ENCODE assay signal across 8 cellular contexts in the genomic region with DNA sequence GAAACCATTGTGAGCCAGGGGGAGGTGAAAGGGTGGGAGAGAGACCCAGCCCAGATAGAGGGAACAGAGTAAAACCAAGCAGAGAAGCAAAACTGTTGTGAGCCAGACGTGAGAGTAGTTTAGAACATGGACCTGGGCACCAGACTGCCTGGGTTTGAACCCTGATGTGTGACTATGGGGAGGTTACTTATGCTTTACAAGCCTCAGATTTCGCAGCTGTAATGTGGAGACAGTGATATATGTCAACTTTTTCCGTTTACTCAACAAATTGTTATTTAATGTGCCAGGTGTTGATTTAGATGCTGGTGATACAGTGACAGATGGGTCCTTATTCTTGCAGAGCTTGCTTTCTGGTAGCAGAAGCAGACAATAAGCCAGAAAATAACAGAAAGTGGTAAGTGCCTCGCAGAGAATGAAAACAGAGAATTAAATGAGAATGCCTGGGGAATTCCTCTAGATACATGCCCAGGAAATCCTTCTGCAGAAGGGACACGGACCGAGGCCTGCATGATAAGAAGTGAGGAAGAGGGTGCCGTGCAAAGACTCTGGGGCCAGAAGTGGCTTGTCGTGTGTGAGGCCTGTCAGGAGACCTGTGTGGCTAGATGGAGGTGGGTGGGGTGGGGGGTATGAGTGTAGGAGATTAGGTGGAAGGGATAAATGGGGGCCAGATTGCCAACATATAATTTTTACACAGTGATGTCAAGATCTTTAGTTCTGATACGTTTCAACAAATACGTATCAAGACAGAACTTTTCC. TPM values are rescaled to one million over a fixed set of nuclear protein-coding genes. Genes with fewer than 3 reads are reported as not detected.
DNase-seq lines count a peak whose midpoint lies in the region; ATAC-seq and TF ChIP-seq lines count a peak whose summit lies in the region.

No MANE protein-coding gene starts in this region.

- 75% methylated on average over 10 of the region's 10 CpGs for WGBS in hepatocyte (ENCODE audit: low lambda C conversion rate, missing lambda C conversion rate)

- CTCF ChIA-PET in HEK293 (lab: Yijun Ruan, JAX) = no interaction called here
- CTCF ChIA-PET in GM10248 (lab: Yijun Ruan, JAX) = interaction anchor here (1.2 kb wide), 1 partner anchor 14 kb away, joined by 4 read pairs; no protein-coding TSS in a partner anchor

- H3K4me1 ChIP-seq in HEK293 (ENCODE audit: control insufficient read depth, insufficient read depth, low read length) (peaks cover 14% of the 10 kb centered on the region), hepatocyte (ENCODE audit: insufficient read depth) (peaks cover 3% of the 10 kb centered on the region)

- H4K20me1 ChIP-seq in hepatocyte (ENCODE audit: insufficient read depth, poor library complexity, severe bottlenecking) = no peaks in the 10 kb centered on the region

- H3K36me3 ChIP-seq in HEK293 (ENCODE audit: control insufficient read depth in 2 of 2, insufficient read depth in 1 of 2, low read length in 2 of 2) = no peaks in the 10 kb centered on the region
- H3K36me3 ChIP-seq in hepatocyte (replicated peaks; ENCODE audit: insufficient read depth, low read depth) = no peaks in the 10 kb centered on the region

- H3K9me2 ChIP-seq in hepatocyte (replicated peaks; ENCODE audit: insufficient read depth) = no peaks in the 10 kb centered on the region

- ATAC-seq in GM18868 (IDR thresholded peaks at IDR 0.05; ENCODE audit: unreplicated experiment) = peak; percentile 19
- ATAC-seq in HG03520 (IDR thresholded peaks at IDR 0.05; ENCODE audit: unreplicated experiment) = no peak

- H3K79me2 ChIP-seq in hepatocyte = peaks cover 39% of the 10 kb centered on the region

- H3K27me3 ChIP-seq in hepatocyte = no peaks in the 10 kb centered on the region

- H2AFZ ChIP-seq in hepatocyte = no peak overlapping the region

- no peak overlapping the region for H3K4me2 ChIP-seq in hepatocyte

- H3K4me3 ChIP-seq in HEK293 (ENCODE audit: low read depth, low read length) = no peak overlapping the region
- no peak overlapping the region for H3K4me3 ChIP-seq in hepatocyte

- DNase-seq in NCI-H748 treated with DMSO at 0.1 percent for 48 hours (lab: John Stamatoyannopoulos, UW) (peak; percentile 9), hepatocyte (ENCODE audit: low spot score) (no peak), cerebellar nuclear complex (lab: John Stamatoyannopoulos, UW) (no peak), LoVo (ENCODE audit: low spot score) (no peak), GM10248 (ENCODE audit: extremely low spot score) (no peak)

- no peak for TF ChIP-seq CTCF in HEK293 (tag by site-specific recombination; IDR thresholded peaks at IDR 0.05)
- TF ChIP-seq CTCF in hepatocyte (IDR thresholded peaks at IDR 0.05; ENCODE audit: poor library complexity) = no peak
- TF ChIP-seq CTCF in GM10248 (IDR thresholded peaks at IDR 0.05; ENCODE audit: control extremely low read depth, extremely low read depth, low read depth, missing control alignments) = no peak

- POLR2A ChIA-PET in HEK293 (lab: Yijun Ruan, JAX) (no interaction called here), GM10248 (lab: Yijun Ruan, JAX) (no interaction called here)

- no peaks in the 10 kb centered on the region for H3K9me3 ChIP-seq in HEK293 (ENCODE audit: control insufficient read depth, insufficient read depth, low read depth, low read length)
- no peaks in the 10 kb centered on the region for H3K9me3 ChIP-seq in hepatocyte (ENCODE audit: low read depth)

- no peak overlapping the region; the same call in 1 of the 2 replicates for H3K27ac ChIP-seq in HEK293 (ENCODE audit: extremely low read depth, low read depth, low read length)
- H3K27ac ChIP-seq in hepatocyte = peak overlapping the region; percentile 49

TF ChIP-seq in HEK293, 187 proteins besides CTCF, POLR2A, EP300 and RAD21:
- TF ChIP-seq, protein P1, sequence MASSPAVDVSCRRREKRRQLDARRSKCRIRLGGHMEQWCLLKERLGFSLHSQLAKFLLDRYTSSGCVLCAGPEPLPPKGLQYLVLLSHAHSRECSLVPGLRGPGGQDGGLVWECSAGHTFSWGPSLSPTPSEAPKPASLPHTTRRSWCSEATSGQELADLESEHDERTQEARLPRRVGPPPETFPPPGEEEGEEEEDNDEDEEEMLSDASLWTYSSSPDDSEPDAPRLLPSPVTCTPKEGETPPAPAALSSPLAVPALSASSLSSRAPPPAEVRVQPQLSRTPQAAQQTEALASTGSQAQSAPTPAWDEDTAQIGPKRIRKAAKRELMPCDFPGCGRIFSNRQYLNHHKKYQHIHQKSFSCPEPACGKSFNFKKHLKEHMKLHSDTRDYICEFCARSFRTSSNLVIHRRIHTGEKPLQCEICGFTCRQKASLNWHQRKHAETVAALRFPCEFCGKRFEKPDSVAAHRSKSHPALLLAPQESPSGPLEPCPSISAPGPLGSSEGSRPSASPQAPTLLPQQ (tag by site-specific recombination; IDR thresholded peaks at IDR 0.05) = 0 out of 2 replicates have a peak, but pooled peaks have one; percentile 2
- no peak for TF ChIP-seq ZNF843 (tag by site-specific recombination; IDR thresholded peaks at IDR 0.05)
- TF ChIP-seq, protein P2, sequence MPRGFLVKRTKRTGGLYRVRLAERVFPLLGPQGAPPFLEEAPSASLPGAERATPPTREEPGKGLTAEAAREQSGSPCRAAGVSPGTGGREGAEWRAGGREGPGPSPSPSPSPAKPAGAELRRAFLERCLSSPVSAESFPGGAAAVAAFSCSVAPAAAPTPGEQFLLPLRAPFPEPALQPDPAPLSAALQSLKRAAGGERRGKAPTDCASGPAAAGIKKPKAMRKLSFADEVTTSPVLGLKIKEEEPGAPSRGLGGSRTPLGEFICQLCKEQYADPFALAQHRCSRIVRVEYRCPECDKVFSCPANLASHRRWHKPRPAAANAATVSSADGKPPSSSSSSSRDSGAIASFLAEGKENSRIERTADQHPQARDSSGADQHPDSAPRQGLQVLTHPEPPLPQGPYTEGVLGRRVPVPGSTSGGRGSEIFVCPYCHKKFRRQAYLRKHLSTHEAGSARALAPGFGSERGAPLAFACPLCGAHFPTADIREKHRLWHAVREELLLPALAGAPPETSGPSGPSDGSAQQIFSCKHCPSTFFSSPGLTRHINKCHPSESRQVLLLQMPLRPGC (tag by site-specific recombination; IDR thresholded peaks at IDR 0.05) = no peak
- TF ChIP-seq ZNF544 (tag by site-specific recombination; IDR thresholded peaks at IDR 0.05) = no peak
- TF ChIP-seq OSR2 (tag by site-specific recombination; IDR thresholded peaks at IDR 0.05) = peak; percentile 60; the same call in 1 of the 2 replicates
- peak; percentile 3; the same call in 1 of the 2 replicates for TF ChIP-seq ZNF366 (tag by site-specific recombination; conservative IDR thresholded peaks at IDR 0.05)
- TF ChIP-seq SP7 (tag by site-specific recombination; IDR thresholded peaks at IDR 0.05) = peak; percentile 8; the same call in 1 of the 2 replicates
- no peak for TF ChIP-seq SCRT1 (tag by site-specific recombination; IDR thresholded peaks at IDR 0.05; ENCODE audit: borderline replicate concordance)
- TF ChIP-seq, protein P3, sequence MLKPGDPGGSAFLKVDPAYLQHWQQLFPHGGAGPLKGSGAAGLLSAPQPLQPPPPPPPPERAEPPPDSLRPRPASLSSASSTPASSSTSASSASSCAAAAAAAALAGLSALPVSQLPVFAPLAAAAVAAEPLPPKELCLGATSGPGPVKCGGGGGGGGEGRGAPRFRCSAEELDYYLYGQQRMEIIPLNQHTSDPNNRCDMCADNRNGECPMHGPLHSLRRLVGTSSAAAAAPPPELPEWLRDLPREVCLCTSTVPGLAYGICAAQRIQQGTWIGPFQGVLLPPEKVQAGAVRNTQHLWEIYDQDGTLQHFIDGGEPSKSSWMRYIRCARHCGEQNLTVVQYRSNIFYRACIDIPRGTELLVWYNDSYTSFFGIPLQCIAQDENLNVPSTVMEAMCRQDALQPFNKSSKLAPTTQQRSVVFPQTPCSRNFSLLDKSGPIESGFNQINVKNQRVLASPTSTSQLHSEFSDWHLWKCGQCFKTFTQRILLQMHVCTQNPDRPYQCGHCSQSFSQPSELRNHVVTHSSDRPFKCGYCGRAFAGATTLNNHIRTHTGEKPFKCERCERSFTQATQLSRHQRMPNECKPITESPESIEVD (tag by site-specific recombination; IDR thresholded peaks at IDR 0.05) = peak; percentile 43
- no peak for TF ChIP-seq IKZF3 (tag by site-specific recombination; IDR thresholded peaks at IDR 0.05)
- no peak for TF ChIP-seq ZNF48 (tag by site-specific recombination; IDR thresholded peaks at IDR 0.05)
- peak; percentile 60 for TF ChIP-seq ZNF623 (tag by site-specific recombination; IDR thresholded peaks at IDR 0.05)

RNA-seq across cellular contexts. Expression of a gene that starts 15.0 kb away (rescaled TPM):
- 13.3 and 15.1 TPM in 2 replicates for total RNA-seq in hepatocyte
- polyA plus RNA-seq in hepatocyte = 7.7 and 11.7 TPM in 2 replicates

RNA-seq across cellular contexts. Expression of a gene that starts 43.1 kb away (rescaled TPM):
- not detected in 2 replicates for total RNA-seq in hepatocyte
- 0.23 and 0.40 TPM in 2 replicates for polyA plus RNA-seq in hepatocyte
